Comparison of ENCODE assay signal across 34 cellular contexts in the genomic region with DNA sequence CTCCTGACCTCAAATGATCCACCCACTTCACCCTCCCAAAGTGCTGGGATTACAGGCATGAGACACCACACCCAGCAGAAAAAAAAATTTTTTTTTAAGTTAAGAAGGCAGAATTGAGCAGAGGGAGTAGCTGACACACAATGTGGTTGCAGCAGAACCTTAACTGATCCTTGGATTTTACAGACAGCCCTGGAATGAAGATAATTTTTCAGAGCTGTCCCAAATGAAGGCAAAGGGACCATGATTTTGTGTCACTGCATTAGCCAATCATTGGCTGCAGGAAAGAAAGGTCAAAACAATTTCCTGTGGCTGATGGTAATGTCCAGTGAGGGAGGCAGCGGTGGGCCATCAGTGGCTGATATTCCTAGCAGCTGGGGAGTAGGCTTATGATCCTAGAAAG. TPM values are rescaled to one million over a fixed set of nuclear protein-coding genes. Genes with fewer than 3 reads are reported as not detected.
DNase-seq lines count a peak whose midpoint lies in the region; ATAC-seq, FAIRE-seq and TF ChIP-seq lines count a peak whose summit lies in the region.
"Had no signal": no experiment of that assay in that cellular context is flagged by ENCODE, and none has a peak within 500 bp of the region (broad histone marks: within the 10 kb centered on the region; RNA-seq: fewer than 3 reads in every experiment).

No MANE protein-coding gene starts in this region.

- FAIRE-seq in K562 (lab: Jason Lieb, UNC), result no peak
- FAIRE-seq: A204.1, A549, D721Med had no signal

- no peaks in the 10 kb centered on the region for H3K9me3 ChIP-seq in K562 (replicated peaks; ENCODE audit: control insufficient read depth, insufficient read depth, low read depth, low read length)
- H3K9me3 ChIP-seq: BE2C, BLaER1, Caco-2 had no signal

- TF ChIP-seq EP300 in K562 (IDR thresholded peaks at IDR 0.05; ENCODE audit: low read length), result no peak

- intact Hi-C loops in K562 (cut with micrococcal nuclease), result no loop called here

- no peaks in the 10 kb centered on the region for H3K36me3 ChIP-seq in K562 (ENCODE audit: control insufficient read depth, insufficient read depth, low read length)
- H3K36me3 ChIP-seq: BE2C; BLaER1; BLaER1 treated with 17β-estradiol and CSF1 and Interleukin-3, amounts not matched to agents 10 nM and 100 nM had no signal

- H3K4me3 ChIP-seq in K562, result no peak overlapping the region
- H3K4me3 ChIP-seq: A549; BLaER1; BLaER1 treated with 17β-estradiol and CSF1 and Interleukin-3, amounts not matched to agents 10 nM and 100 nM had no signal

- H3K79me2 ChIP-seq in K562 (ENCODE audit: control insufficient read depth, insufficient read depth, low read length), result no peaks in the 10 kb centered on the region

- no peak for ATAC-seq in K562
- ATAC-seq: A549; CD8-positive, alpha-beta T cell had no signal

- in situ Hi-C loops in K562 (cut with MboI), result no loop called here

- H3K9ac ChIP-seq in K562 (ENCODE audit: insufficient read depth in 1 of 2, low read depth in 2 of 2, low read length in 2 of 2), result no peak overlapping the region
- H3K9ac ChIP-seq: BLaER1; BLaER1 treated with 17β-estradiol and CSF1 and Interleukin-3, amounts not matched to agents 10 nM and 100 nM had no signal

- POLR2A ChIA-PET in K562 (lab: Yijun Ruan, JAX), result no interaction called here

- CTCF ChIA-PET in K562 (lab: Yijun Ruan, JAX; ENCODE audit: low intra/inter-chr PET ratio), result no interaction called here

- DNase-seq in K562 (ENCODE audit: extremely low read depth in 1 of 4, low spot score in 3 of 4) (no peak), DMS79 treated with DMSO at 0.1 percent for 48 hours (lab: John Stamatoyannopoulos, UW) (no peak)
- DNase-seq: 8988T; ACHN; AML-193; BE2C; C1 segment of cervical spinal cord; Caco-2; Calu3; CD4-positive, alpha-beta memory T cell; CD4-positive, alpha-beta T cell; CD4-positive, CD25-positive, alpha-beta regulatory T cell; CD8-positive, alpha-beta memory T cell; CD8-positive, alpha-beta T cell; COR-L47; DMS 273 treated with DMSO at 0.1 percent for 48 hours; DMS153; DMS53; DMS79; DND-41; EL had no signal

- no peaks in the 10 kb centered on the region; a peak in 1 of 5 replicates for H3K4me1 ChIP-seq in K562 (replicated peaks in 1 of 2; ENCODE audit: control insufficient read depth in 2 of 2, insufficient read depth in 2 of 2, low read length in 2 of 2)
- H3K4me1 ChIP-seq: A549; BE2C; BLaER1; BLaER1 treated with 17β-estradiol and CSF1 and Interleukin-3, amounts not matched to agents 10 nM and 100 nM; Caco-2 had no signal

- TF ChIP-seq CTCF in K562 (IDR thresholded peaks at IDR 0.05 in 2 of 3, conservative IDR thresholded peaks at IDR 0.05 in 1 of 3; ENCODE audit: insufficient read depth in 2 of 3, low read depth in 1 of 3, low read length in 3 of 3), result no peak

- no peak overlapping the region for H3K4me2 ChIP-seq in K562 (ENCODE audit: insufficient read depth, low read length)
- H3K4me2 ChIP-seq: A549; BLaER1; BLaER1 treated with 17β-estradiol and CSF1 and Interleukin-3, amounts not matched to agents 10 nM and 100 nM had no signal

- H3K27me3 ChIP-seq in K562 (ENCODE audit: control insufficient read depth in 2 of 2, insufficient read depth in 2 of 2, low read length in 2 of 2), result no peaks in the 10 kb centered on the region
- H3K27me3 ChIP-seq: BE2C; BLaER1; BLaER1 treated with 17β-estradiol and CSF1 and Interleukin-3, amounts not matched to agents 10 nM and 100 nM had no signal

- no peak overlapping the region for H2AFZ ChIP-seq in K562 (ENCODE audit: low read depth, low read length)

- H4K20me1 ChIP-seq in K562 (replicated peaks; ENCODE audit: control insufficient read depth, insufficient read depth, low read length), result no peaks in the 10 kb centered on the region
- H4K20me1 ChIP-seq: BLaER1; BLaER1 treated with 17β-estradiol and CSF1 and Interleukin-3, amounts not matched to agents 10 nM and 100 nM had no signal

- TF ChIP-seq POLR2A in K562 (conservative IDR thresholded peaks at IDR 0.05), result no peak

- no peak for TF ChIP-seq RAD21 in K562 (CRISPR knock-in tag; conservative IDR thresholded peaks at IDR 0.05 in 1 of 2, IDR thresholded peaks at IDR 0.05 in 1 of 2)

- no TSS peak for BruUV-seq in K562 (replicated peaks; lab: Mats Ljungman, UMichigan)

- H3K9me1 ChIP-seq in K562 (ENCODE audit: control insufficient read depth, insufficient read depth, low read length), result no peaks in the 10 kb centered on the region

- WGBS in K562 (ENCODE audit: insufficient coverage, low coverage, missing lambda C conversion rate), result 78% methylated on average over 1 of the region's 1 CpG

- H3K27ac ChIP-seq in K562 (ENCODE audit: extremely low read depth, low read depth, low read length), result no peak overlapping the region
- H3K27ac ChIP-seq: 22Rv1; A549; BLaER1; BLaER1 treated with 17β-estradiol and CSF1 and Interleukin-3, amounts not matched to agents 10 nM and 100 nM; C4-2B had no signal

RNA-seq across cellular contexts. Expression of a gene that starts 19.3 kb away (rescaled TPM):
- total RNA-seq in K562 (2011; cell fraction: chromatin; rRNA removed; ENCODE audit: low replicate concordance), result 12.4 and 39.7 TPM in 2 replicates
- 21.6 and 25.0 TPM in 2 replicates for total RNA-seq in K562 (2011; cell fraction: nucleolus; rRNA removed)
- 21.3 and 24.8 TPM in 2 replicates for total RNA-seq in K562 (2011; cell fraction: nucleoplasm; rRNA removed)
- total RNA-seq in K562 (2014; rRNA removed) (1.9 and 2.1 TPM in 2 replicates), K562 (2014; rRNA removed; fragmentation: Illumina TruSeq; extraction: Trizol) (1.7 and 1.9 TPM in 2 replicates), K562 (2015; rRNA removed; fragmentation: Illumina TruSeq; extraction: Trizol) (1.3 and 1.5 TPM in 2 replicates), K562 (2021) (3.7 and 4.9 TPM in 2 replicates)
- polyA plus RNA-seq in K562 (2011; rRNA removed) (9.7 and 20.6 TPM in 2 replicates), K562 (2014; fragmentation: Illumina TruSeq; extraction: Trizol) (5.6 and 7.4 TPM in 2 replicates), K562 (2014; fragmentation: Nextera tagmentation; extraction: Ambion mirVana) (under 1 TPM; 0.37 to 0.56 TPM), K562 (2014; rRNA removed) (4.5 and 5.0 TPM in 2 replicates)
- polyA plus RNA-seq in K562 (2011; cell fraction: cytosol; rRNA removed), result 16.4 and 28.3 TPM in 2 replicates
- polyA plus RNA-seq in K562 (2011; cell fraction: nucleus; rRNA removed), result 46.5 and 76.2 TPM in 2 replicates
- polyA plus RNA-seq in K562 (2012), result 6.3 and 8.5 TPM in 2 replicates
- 4.2 and 5.3 TPM in 2 replicates for polyA minus RNA-seq in K562 (2011; rRNA and poly(A)+ RNA removed)
- polyA minus RNA-seq in K562 (2011; cell fraction: cytosol; rRNA and poly(A)+ RNA removed), result 2.0 and 5.8 TPM in 2 replicates
- 6.1 and 21.7 TPM in 2 replicates for polyA minus RNA-seq in K562 (2011; cell fraction: nucleus; rRNA and poly(A)+ RNA removed)
- total RNA-seq: A172; A673; B cell; Calu3; CD4-positive, alpha-beta memory T cell; CD4-positive, alpha-beta T cell; CD8-positive, alpha-beta memory T cell; CD8-positive, alpha-beta T cell; Daoy had no signal
- polyA plus RNA-seq: A549; AG04450; BJ; CD4-positive, alpha-beta memory T cell; CD4-positive, CD25-positive, alpha-beta regulatory T cell; CD8-positive, alpha-beta memory T cell had no signal

RNA-seq across cellular contexts. Expression of a gene that starts 23.7 kb away (rescaled TPM):
- total RNA-seq in K562 (2011; cell fraction: chromatin; rRNA removed; ENCODE audit: low replicate concordance), result 111 and 197 TPM in 2 replicates
- 114 and 120 TPM in 2 replicates for total RNA-seq in K562 (2011; cell fraction: nucleolus; rRNA removed)
- 96.1 and 116 TPM in 2 replicates for total RNA-seq in K562 (2011; cell fraction: nucleoplasm; rRNA removed)
- 33.2 and 53.4 TPM in 2 replicates for total RNA-seq in K562 (2014; rRNA removed)
- total RNA-seq in K562 (2014; rRNA removed; fragmentation: Illumina TruSeq; extraction: Trizol), result 16.0 and 16.9 TPM in 2 replicates
- total RNA-seq in K562 (2015; rRNA removed; fragmentation: Illumina TruSeq; extraction: Trizol), result 12.3 and 12.4 TPM in 2 replicates
- total RNA-seq in K562 (2021), result 28.4 and 29.8 TPM in 2 replicates
- polyA plus RNA-seq in K562 (2011; rRNA removed), result 21.5 and 33.4 TPM in 2 replicates
- polyA plus RNA-seq in K562 (2011; cell fraction: cytosol; rRNA removed), result 40.1 and 47.5 TPM in 2 replicates
- polyA plus RNA-seq in K562 (2011; cell fraction: nucleus; rRNA removed), result 95.1 and 98.0 TPM in 2 replicates
- polyA plus RNA-seq in K562 (2012), result 12.2 and 12.6 TPM in 2 replicates
- polyA plus RNA-seq in K562 (2014; fragmentation: Illumina TruSeq; extraction: Trizol), result 18.4 and 22.1 TPM in 2 replicates
- under 1 TPM; 0.27 to 0.58 TPM for polyA plus RNA-seq in K562 (2014; fragmentation: Nextera tagmentation; extraction: Ambion mirVana)
- polyA plus RNA-seq in K562 (2014; rRNA removed), result 23.8 and 29.4 TPM in 2 replicates
- 24.4 and 25.3 TPM in 2 replicates for polyA minus RNA-seq in K562 (2011; rRNA and poly(A)+ RNA removed)
- polyA minus RNA-seq in K562 (2011; cell fraction: cytosol; rRNA and poly(A)+ RNA removed), result 14.8 and 19.1 TPM in 2 replicates
- 25.3 and 46.8 TPM in 2 replicates for polyA minus RNA-seq in K562 (2011; cell fraction: nucleus; rRNA and poly(A)+ RNA removed)

RNA-seq across cellular contexts. Expression of a gene that starts 29.2 kb away (rescaled TPM):
- total RNA-seq in K562 (2011; cell fraction: chromatin; rRNA removed; ENCODE audit: low replicate concordance), result 73.9 and 115 TPM in 2 replicates
- total RNA-seq in K562 (2011; cell fraction: nucleolus; rRNA removed), result 87.5 and 93.4 TPM in 2 replicates
- total RNA-seq in K562 (2011; cell fraction: nucleoplasm; rRNA removed), result 74.8 and 85.6 TPM in 2 replicates
- total RNA-seq in K562 (2014; rRNA removed) (182 and 218 TPM in 2 replicates), K562 (2014; rRNA removed; fragmentation: Illumina TruSeq; extraction: Trizol) (194 and 200 TPM in 2 replicates), K562 (2015; rRNA removed; fragmentation: Illumina TruSeq; extraction: Trizol) (167 and 172 TPM in 2 replicates), K562 (2021) (140 and 143 TPM in 2 replicates)
- polyA plus RNA-seq in K562 (2011; rRNA removed) (239 and 276 TPM in 2 replicates), K562 (2014; fragmentation: Illumina TruSeq; extraction: Trizol) (200 and 240 TPM in 2 replicates), K562 (2014; fragmentation: Nextera tagmentation; extraction: Ambion mirVana) (100 to 1,000 TPM; 447 to 492 TPM), K562 (2014; rRNA removed) (234 and 245 TPM in 2 replicates)
- polyA plus RNA-seq in K562 (2011; cell fraction: cytosol; rRNA removed), result 257 and 270 TPM in 2 replicates
- polyA plus RNA-seq in K562 (2011; cell fraction: nucleus; rRNA removed), result 237 and 330 TPM in 2 replicates
- polyA plus RNA-seq in K562 (2012), result 159 and 456 TPM in 2 replicates
- polyA minus RNA-seq in K562 (2011; rRNA and poly(A)+ RNA removed), result 100 and 110 TPM in 2 replicates
- 55.1 and 55.3 TPM in 2 replicates for polyA minus RNA-seq in K562 (2011; cell fraction: cytosol; rRNA and poly(A)+ RNA removed)
- 26.4 and 58.1 TPM in 2 replicates for polyA minus RNA-seq in K562 (2011; cell fraction: nucleus; rRNA and poly(A)+ RNA removed)
